ENCODE assay signal across 23 cellular contexts in the genomic region with DNA sequence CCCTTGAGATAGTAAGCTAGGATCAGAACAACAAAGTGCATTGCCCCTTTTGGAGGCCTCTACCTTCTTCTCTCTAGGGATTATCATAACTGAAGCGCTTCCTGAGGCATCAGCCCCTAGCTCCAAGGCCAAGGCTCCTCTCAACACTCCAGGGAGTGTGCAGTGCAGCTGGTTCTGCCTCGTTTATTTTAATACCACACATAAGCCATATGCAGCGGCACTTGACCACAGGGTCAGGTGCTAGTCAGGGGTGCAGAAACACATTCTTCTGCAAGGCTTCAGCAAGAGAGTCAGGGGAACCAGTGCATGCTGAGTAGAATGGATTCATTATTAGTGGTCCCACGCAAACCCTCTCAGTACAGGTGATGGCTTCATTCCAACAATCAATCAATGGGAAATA. TPM values are rescaled to one million over a fixed set of nuclear protein-coding genes. Genes with fewer than 3 reads are reported as not detected.
"Had no signal": no experiment of that assay in that cellular context is flagged by ENCODE, and none has a peak within 500 bp of the region (broad histone marks: within the 10 kb centered on the region; RNA-seq: fewer than 3 reads in every experiment).

No MANE protein-coding gene starts in this region.

- H3K27ac ChIP-seq: breast epithelium, neural progenitor cell, psoas muscle, right lobe of liver, thoracic aorta, upper lobe of right lung had no signal

- DNase-seq: activated CD4-positive, alpha-beta T cell treated with anti-CD3 and anti-CD28 coated beads, Interleukin-2, amount 50 U/mL, for 1 hour; activated CD4-positive, CD25-positive, alpha-beta regulatory T cell treated with anti-CD3 and anti-CD28 coated beads, Interleukin-2, amount 50 U/mL, for 72 hours; activated CD8-positive, alpha-beta memory T cell treated with anti-CD3 and anti-CD28 coated beads for 24 hours; activated CD8-positive, alpha-beta memory T cell treated with anti-CD3 and anti-CD28 coated beads, Interleukin-2, amount 50 U/mL, for 48 hours; activated gamma-delta T cell; activated T-cell treated with anti-CD3 and anti-CD28 coated beads, Interleukin-2, amount 50 U/mL, for 48 hours; cortex of kidney; erythroblast; naive thymus-derived CD4-positive, alpha-beta T cell; psoas muscle; right lobe of liver; stimulated activated CD4-positive, alpha-beta T cell treated with anti-CD3 and anti-CD28 coated beads, Interleukin-4, amount 100 ng/mL, for 24 hours; upper lobe of right lung had no signal

- H3K36me3 ChIP-seq: breast epithelium, neural progenitor cell, right lobe of liver, thoracic aorta, upper lobe of right lung had no signal

- ATAC-seq: naive thymus-derived CD4-positive, alpha-beta T cell; psoas muscle; right lobe of liver; stimulated activated effector memory CD8-positive, alpha-beta T cell treated with anti-CD3 and anti-CD28 coated beads, Interleukin-12 subunit alpha, Interleukin-12 subunit beta, amount 100 ng/mL, for 72 hours; upper lobe of right lung had no signal

- H3K4me3 ChIP-seq: breast epithelium, neural progenitor cell, psoas muscle, right lobe of liver, thoracic aorta, upper lobe of right lung had no signal

- H3K27me3 ChIP-seq: breast epithelium, neural progenitor cell, right lobe of liver, upper lobe of right lung had no signal

- H3K9me3 ChIP-seq: breast epithelium, psoas muscle, right lobe of liver, thoracic aorta, upper lobe of right lung had no signal

- FAIRE-seq: astrocyte, endometrium, frontal cortex had no signal

- H3K4me1 ChIP-seq: breast epithelium, neural progenitor cell, psoas muscle, right lobe of liver, upper lobe of right lung had no signal

RNA-seq across cellular contexts. Expression of a gene that starts 41.6 kb away (rescaled TPM):
- total RNA-seq: mononuclear cell, osteocyte had no signal
- polyA plus RNA-seq: naive thymus-derived CD4-positive, alpha-beta T cell had no signal

RNA-seq across cellular contexts. Expression of a gene that starts 47.9 kb away (rescaled TPM):
- total RNA-seq: astrocyte; kidney epithelial cell; mononuclear cell; naive thymus-derived CD4-positive, alpha-beta T cell; osteocyte; thoracic aorta; upper lobe of right lung had no signal
- polyA plus RNA-seq: naive thymus-derived CD4-positive, alpha-beta T cell had no signal
